10 cellular contexts compared by ENCODE assay signal in the genomic region with DNA sequence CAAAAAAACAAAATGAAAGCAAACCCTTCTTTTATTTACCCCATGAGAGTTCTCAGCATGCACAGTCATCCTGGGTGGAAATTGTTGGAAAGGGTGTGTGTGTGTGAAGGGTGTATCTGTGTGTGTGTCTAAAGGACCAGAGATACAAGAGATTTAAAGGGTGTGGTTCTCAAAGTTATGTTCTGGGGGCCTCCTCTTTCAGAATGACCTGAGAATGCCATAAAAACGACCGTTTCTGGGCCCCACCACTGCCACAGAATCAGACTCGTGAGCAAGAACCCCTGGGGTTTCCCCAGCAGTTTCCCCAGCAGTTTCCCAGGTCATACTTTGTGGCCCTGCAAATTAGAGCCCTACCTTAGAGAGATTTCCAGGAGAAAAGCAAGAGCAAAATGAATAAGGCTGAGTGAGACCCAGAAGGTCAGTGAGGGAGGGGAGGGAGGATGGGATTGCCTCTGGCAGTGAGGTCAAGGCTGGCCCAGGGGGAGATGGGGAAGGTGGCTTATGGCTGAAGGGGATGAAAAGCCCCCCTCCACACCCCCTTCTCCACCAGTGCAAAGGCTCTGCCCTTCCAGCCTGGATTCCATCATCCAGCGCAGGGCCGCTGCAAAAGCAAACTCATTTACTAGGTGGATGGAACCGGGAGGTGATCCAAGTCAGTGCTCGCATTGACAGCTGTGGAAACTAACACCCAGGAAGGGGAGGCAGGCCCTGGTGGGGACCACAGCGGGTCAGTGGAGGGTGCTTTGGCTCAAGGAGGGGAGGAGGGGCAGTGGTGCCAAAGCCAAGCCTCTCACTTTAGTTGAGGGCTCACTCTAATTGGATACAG. TPM values are rescaled to one million over a fixed set of nuclear protein-coding genes. Genes with fewer than 3 reads are reported as not detected.
DNase-seq lines count a peak whose midpoint lies in the region; ATAC-seq and TF ChIP-seq lines count a peak whose summit lies in the region.
"Had no signal": no experiment of that assay in that cellular context is flagged by ENCODE, and none has a peak within 500 bp of the region (broad histone marks: within the 10 kb centered on the region; RNA-seq: fewer than 3 reads in every experiment).

No MANE protein-coding gene starts in this region.

- no peaks in the 10 kb centered on the region for H3K9me3 ChIP-seq in mucosa of descending colon

- H3K4me3 ChIP-seq in GM06990 (replicated peaks; ENCODE audit: low read depth, low read length) (peak overlapping the region; percentile 1; the same call in 1 of the 2 replicates), mucosa of descending colon (no peak overlapping the region)

- DNase-seq in GM06990 (ENCODE audit: extremely low read depth, insufficient read length): no peak
- peak; percentile 25 for DNase-seq in SW480 (ENCODE audit: low spot score)
- DNase-seq in mucosa of descending colon: no peak
- no peak for DNase-seq in DMS53 (lab: John Stamatoyannopoulos, UW)
- DNase-seq in germinal center (ENCODE audit: low spot score): no peak
- no peak for DNase-seq in activated CD4-positive, CD25-positive, alpha-beta regulatory T cell treated with anti-CD3 and anti-CD28 coated beads, Interleukin-2, amount 50 U/mL, for 72 hours
- DNase-seq in RKO (ENCODE audit: low spot score): no peak
- DNase-seq: H7; stimulated activated naive CD4-positive, alpha-beta T cell treated with Interleukin-2 at 50 U/mL for 16 hours had no signal

- no peaks in the 10 kb centered on the region for H3K27me3 ChIP-seq in GM06990 (replicated peaks; ENCODE audit: control insufficient read depth, insufficient read depth, low read length)

- H3K4me1 ChIP-seq in mucosa of descending colon (ENCODE audit: low read depth): peaks cover 15% of the 10 kb centered on the region

- H3K36me3 ChIP-seq in GM06990 (ENCODE audit: control insufficient read depth, insufficient read depth, low read length) (no peaks in the 10 kb centered on the region), mucosa of descending colon (ENCODE audit: low read depth) (no peaks in the 10 kb centered on the region)

- ATAC-seq in GM21723 (IDR thresholded peaks at IDR 0.05; ENCODE audit: unreplicated experiment): peak; percentile 82
- ATAC-seq in mucosa of descending colon: peak; percentile 65

- no peak for TF ChIP-seq CTCF in GM06990 (IDR thresholded peaks at IDR 0.05; ENCODE audit: insufficient read depth, low read length, poor library complexity, severe bottlenecking)
- TF ChIP-seq CTCF in mucosa of descending colon (IDR thresholded peaks at IDR 0.05): no peak

- intact Hi-C loops in mucosa of descending colon (cut with DNase I, micrococcal nuclease): no loop called here

RNA-seq across cellular contexts. Expression of gene PYROXD2, which starts 10.2 kb away (rescaled TPM):
- total RNA-seq in mucosa of descending colon: 10 to 100 TPM in 1 of 3 donors, 1 to 10 TPM in 2; 6.3 to 11.6 (median 9.7) TPM

RNA-seq across cellular contexts. Expression of gene HPS1, which starts 42.0 kb away (rescaled TPM):
- total RNA-seq in mucosa of descending colon: 100 to 1,000 TPM in 1 of 3 donors, 10 to 100 TPM in 2; 80.9 to 101 (median 85.4) TPM
